8 cellular contexts compared by ENCODE assay signal in genomic region chr19:3556423-3556977, GRCh38. TPM values are rescaled to one million over a fixed set of nuclear protein-coding genes. Genes with fewer than 3 reads are reported as not detected.
DNase-seq lines count a peak whose midpoint lies in the region; ATAC-seq and TF ChIP-seq lines count a peak whose summit lies in the region.

No MANE protein-coding gene starts in this region.

- H3K36me3 Mint-ChIP-seq in activated naive CD4-positive, alpha-beta T cell treated with anti-CD3 and anti-CD28 coated beads, Interleukin-2, amount 50 U/mL, for 24 hours = no peaks in the 10 kb centered on the region
- no peaks in the 10 kb centered on the region for H3K36me3 Mint-ChIP-seq in brain

- H2BK120ac ChIP-seq in mesendoderm (ENCODE audit: low read depth, low read length) = no peak overlapping the region

- H3K4me3 Mint-ChIP-seq in activated naive CD4-positive, alpha-beta T cell treated with anti-CD3 and anti-CD28 coated beads, Interleukin-2, amount 50 U/mL, for 24 hours = peak overlapping the region; percentile 97
- H3K4me3 Mint-ChIP-seq in brain = peak overlapping the region; percentile 98 to 99 (median 98)

- H3K9ac ChIP-seq in mesendoderm (ENCODE audit: low read length) = peak overlapping the region; percentile 90

- H3K9me3 ChIP-seq in upper lobe of left lung = no peaks in the 10 kb centered on the region

- H3K4me1 Mint-ChIP-seq in activated naive CD4-positive, alpha-beta T cell treated with anti-CD3 and anti-CD28 coated beads, Interleukin-2, amount 50 U/mL, for 24 hours = peaks cover 39% of the 10 kb centered on the region
- peaks cover 26% of the 10 kb centered on the region for H3K4me1 Mint-ChIP-seq in brain

- H3K36me3 ChIP-seq in mesendoderm (ENCODE audit: control insufficient read depth, insufficient read depth, low read length) (no peaks in the 10 kb centered on the region), upper lobe of left lung (no peaks in the 10 kb centered on the region)

- no peaks in the 10 kb centered on the region for H3K27me3 ChIP-seq in mesendoderm (ENCODE audit: insufficient read depth, low read length, poor library complexity)
- H3K27me3 ChIP-seq in upper lobe of left lung = no peaks in the 10 kb centered on the region

- ATAC-seq in upper lobe of left lung (ENCODE audit: low FRiP score in 2 of 2) (no peak), GM19324 (IDR thresholded peaks at IDR 0.05; ENCODE audit: low FRiP score, unreplicated experiment) (no peak)

- H4K8ac ChIP-seq in mesendoderm (ENCODE audit: low read depth, low read length) = no peak overlapping the region

- H3K4me1 ChIP-seq in mesendoderm (ENCODE audit: control insufficient read depth, low read depth, low read length) (no peaks in the 10 kb centered on the region), upper lobe of left lung (peaks cover 21 to 48% (median 39%) of the 10 kb centered on the region in 4 donors)

- H3K4me3 ChIP-seq in mesendoderm (ENCODE audit: low read length) (peak overlapping the region; percentile 85), upper lobe of left lung (peak overlapping the region; percentile 89 to 99 (median 98))

- no peaks in the 10 kb centered on the region for H3K9me3 Mint-ChIP-seq in activated naive CD4-positive, alpha-beta T cell treated with anti-CD3 and anti-CD28 coated beads, Interleukin-2, amount 50 U/mL, for 24 hours
- H3K9me3 Mint-ChIP-seq in brain = peaks cover 0 to 2% (median 0%) of the 10 kb centered on the region in 5 experiments

- peak overlapping the region; percentile 91 for H3K4me2 ChIP-seq in mesendoderm (ENCODE audit: low read length)

- no peaks in the 10 kb centered on the region for H3K79me2 ChIP-seq in mesendoderm (ENCODE audit: control insufficient read depth, insufficient read depth, low read length)

- no peak overlapping the region for H3K18ac ChIP-seq in mesendoderm (ENCODE audit: low read length)

- H3K27me3 Mint-ChIP-seq in activated naive CD4-positive, alpha-beta T cell treated with anti-CD3 and anti-CD28 coated beads, Interleukin-2, amount 50 U/mL, for 24 hours = no peaks in the 10 kb centered on the region
- H3K27me3 Mint-ChIP-seq in brain = peaks cover 16% of the 10 kb centered on the region

- peak overlapping the region; percentile 96 for H3K56ac ChIP-seq in mesendoderm (ENCODE audit: low read length)

- no peak overlapping the region for H2BK5ac ChIP-seq in mesendoderm (ENCODE audit: low read length)

- TF ChIP-seq CTCF in brain (conservative IDR thresholded peaks at IDR 0.05) (no peak), upper lobe of left lung (IDR thresholded peaks at IDR 0.05) (no peak)

- TF ChIP-seq POLR2A in upper lobe of left lung (IDR thresholded peaks at IDR 0.05) = no peak

- H3K27ac ChIP-seq in mesendoderm (ENCODE audit: low read depth, low read length) (no peak overlapping the region), upper lobe of left lung (peak overlapping the region; percentile 35 to 89 (median 84))

- TF ChIP-seq EP300 in upper lobe of left lung (IDR thresholded peaks at IDR 0.05) = no peak

- DNase-seq in activated naive CD4-positive, alpha-beta T cell treated with anti-CD3 and anti-CD28 coated beads, Interleukin-2, amount 50 U/mL, for 16 hours = no peak
- DNase-seq in mesendoderm = no peak
- DNase-seq in upper lobe of left lung = no peak
- DNase-seq in 8988T = no peak
- no peak for DNase-seq in NCI-H774 (lab: John Stamatoyannopoulos, UW)

- no peak overlapping the region for H2AK5ac ChIP-seq in mesendoderm (ENCODE audit: low read length)

- no CpG with 5 or more reads among the region's 9 CpGs for WGBS in mesendoderm (ENCODE audit: extremely low coverage, insufficient coverage, low lambda C conversion rate)
- 28 to 40% methylated on average over 6 to 9 of the region's 9 CpGs for WGBS in upper lobe of left lung, 2 donors

- H3K23ac ChIP-seq in mesendoderm (ENCODE audit: low read length) = no peak overlapping the region

- H3K79me1 ChIP-seq in mesendoderm (ENCODE audit: low read length) = peaks cover 6% of the 10 kb centered on the region

- H3K4ac ChIP-seq in mesendoderm (ENCODE audit: low read depth, low read length) = no peak overlapping the region

- no peak overlapping the region for H4K5ac ChIP-seq in mesendoderm (ENCODE audit: low read length)

- no peak overlapping the region for H2BK15ac ChIP-seq in mesendoderm (replicated peaks; ENCODE audit: low read depth)

- peak overlapping the region; percentile 96 for H3K27ac Mint-ChIP-seq in activated naive CD4-positive, alpha-beta T cell treated with anti-CD3 and anti-CD28 coated beads, Interleukin-2, amount 50 U/mL, for 24 hours
- H3K27ac Mint-ChIP-seq in brain = peak overlapping the region; percentile 76 to 95 (median 91)

RNA-seq across cellular contexts. Expression of gene MFSD12, which starts 0.9 kb away (rescaled TPM):
- 66.2 TPM for polyA plus RNA-seq in brain (ENCODE audit: insufficient read depth, low read depth, low replicate concordance)
- polyA plus RNA-seq in mesendoderm (2013, experiment 1 of 2) = 24.0 TPM
- polyA plus RNA-seq in mesendoderm (2013, experiment 2 of 2) = 23.7 TPM
- 100 to 1,000 TPM in 2 of 6 donors, 10 to 100 TPM in 4; 44.2 to 178 (median 96.0) TPM for total RNA-seq in upper lobe of left lung

RNA-seq across cellular contexts. Expression of gene HMG20B, which starts 16.2 kb away (rescaled TPM):
- polyA plus RNA-seq in brain (ENCODE audit: insufficient read depth, low read depth, low replicate concordance) = 135 TPM
- 41.2 TPM for polyA plus RNA-seq in mesendoderm (2013, experiment 1 of 2)
- 42.0 TPM for polyA plus RNA-seq in mesendoderm (2013, experiment 2 of 2)
- 100 to 1,000 TPM in 2 of 6 donors, 10 to 100 TPM in 4; 79.5 to 183 (median 85.9) TPM for total RNA-seq in upper lobe of left lung

RNA-seq across cellular contexts. Expression of gene TEKTIP1, which starts 17.5 kb away (rescaled TPM):
- 1.9 TPM for polyA plus RNA-seq in brain (ENCODE audit: insufficient read depth, low read depth, low replicate concordance)
- polyA plus RNA-seq in mesendoderm (2013, experiment 1 of 2) = 0.11 TPM
- 0.38 TPM for polyA plus RNA-seq in mesendoderm (2013, experiment 2 of 2)
- 1 to 10 TPM in 3 of 6 donors, not detected in 3; 1.6 to 7.3 (median 6.2) TPM for total RNA-seq in upper lobe of left lung

RNA-seq across cellular contexts. Expression of gene GIPC3, which starts 28.8 kb away (rescaled TPM):
- polyA plus RNA-seq in brain (ENCODE audit: insufficient read depth, low read depth, low replicate concordance) = 6.9 TPM
- polyA plus RNA-seq in mesendoderm (2013, experiment 1 of 2) = 0.49 TPM
- polyA plus RNA-seq in mesendoderm (2013, experiment 2 of 2) = 0.53 TPM
- 1 to 10 TPM in 5 of 6 donors, under 1 TPM in 1; 0.91 to 5.2 (median 1.4) TPM for total RNA-seq in upper lobe of left lung

RNA-seq across cellular contexts. Expression of gene TBXA2R, which starts 50.2 kb away (rescaled TPM):
- polyA plus RNA-seq in brain (ENCODE audit: insufficient read depth, low read depth, low replicate concordance) = 2.2 TPM
- 0.63 TPM for polyA plus RNA-seq in mesendoderm (2013, experiment 1 of 2)
- polyA plus RNA-seq in mesendoderm (2013, experiment 2 of 2) = 0.56 TPM
- 1 to 10 TPM in 5 of 6 donors, under 1 TPM in 1; 0.49 to 7.0 (median 2.6) TPM for total RNA-seq in upper lobe of left lung
